ENCODE assay signal across 18 cellular contexts in genomic region chr15:77327844-77328529, GRCh38.
A peak's percentile ranks its signal among the peaks of the same experiment; 100 is the strongest.
DNase-seq lines count a peak whose midpoint lies in the region; ATAC-seq, FAIRE-seq and TF ChIP-seq lines count a peak whose summit lies in the region.
"Had no signal": no experiment of that assay in that cellular context is flagged by ENCODE, and none has a peak within 500 bp of the region (broad histone marks: within the 10 kb centered on the region; RNA-seq: fewer than 3 reads in every experiment).

No MANE protein-coding gene starts in this region.

- H4K20me1 ChIP-seq in GM23248 (ENCODE audit: insufficient read depth): peaks cover 9% of the 10 kb centered on the region; the same call in 1 of the 2 replicates
- H4K20me1 ChIP-seq: BLaER1 had no signal

- TF ChIP-seq RAD21 in A549 (conservative IDR thresholded peaks at IDR 0.05 in 1 of 2, IDR thresholded peaks at IDR 0.05 in 1 of 2): no peak

- peaks cover 7% of the 10 kb centered on the region; the same call in 2 of the 3 replicates for H3K4me1 ChIP-seq in A549
- H3K4me1 ChIP-seq in GM23248 (ENCODE audit: insufficient read depth): peaks cover 35% of the 10 kb centered on the region
- H3K4me1 ChIP-seq: BLaER1, Caco-2 had no signal

- no peak for TF ChIP-seq POLR2A in A549 (IDR thresholded peaks at IDR 0.05; ENCODE audit: low read length)

- H3K79me2 ChIP-seq in GM23248 (ENCODE audit: insufficient read depth): peaks cover 94% of the 10 kb centered on the region

- no peaks in the 10 kb centered on the region for H3K27me3 ChIP-seq in GM23248 (replicated peaks; ENCODE audit: insufficient read depth)
- no peaks in the 10 kb centered on the region for H3K27me3 ChIP-seq in MG63
- H3K27me3 ChIP-seq: BLaER1 had no signal

- FAIRE-seq in A549 (lab: Jason Lieb, UNC): peak; percentile 49
- FAIRE-seq: GM12892, H1 had no signal

- ATAC-seq in A549 (no peak), HG02678 (IDR thresholded peaks at IDR 0.05; ENCODE audit: unreplicated experiment) (no peak)
- ATAC-seq: CD8-positive, alpha-beta T cell had no signal

- H3K27ac Mint-ChIP-seq in glutamatergic neuron (ENCODE audit: unreplicated experiment) (peak overlapping the region; percentile 53), osteocyte (ENCODE audit: unreplicated experiment) (peak overlapping the region; percentile 24)
- H3K27ac Mint-ChIP-seq: B cell; CD4-positive, CD25-positive, alpha-beta regulatory T cell; CD8-positive, alpha-beta T cell had no signal

- peaks cover 1% of the 10 kb centered on the region for H3K9me3 Mint-ChIP-seq in glutamatergic neuron (ENCODE audit: unreplicated experiment)
- peaks cover 4% of the 10 kb centered on the region for H3K9me3 Mint-ChIP-seq in osteocyte (ENCODE audit: unreplicated experiment)

- TF ChIP-seq EP300 in A549 (IDR thresholded peaks at IDR 0.05): no peak

- H3K9ac ChIP-seq in GM23248: no peak overlapping the region
- H3K9ac ChIP-seq: BLaER1 had no signal

- H3K4me1 Mint-ChIP-seq in glutamatergic neuron (ENCODE audit: low read depth, unreplicated experiment) (peaks cover 9% of the 10 kb centered on the region), osteocyte (ENCODE audit: unreplicated experiment) (peaks cover 45% of the 10 kb centered on the region)
- H3K4me1 Mint-ChIP-seq: CD4-positive, CD25-positive, alpha-beta regulatory T cell had no signal

- H3K9me3 ChIP-seq in A549 (no peaks in the 10 kb centered on the region; the same call in 2 of the 3 replicates), GM23248 (ENCODE audit: low read depth) (no peaks in the 10 kb centered on the region), MG63 (no peaks in the 10 kb centered on the region)
- H3K9me3 ChIP-seq: BLaER1, Caco-2 had no signal

- in situ Hi-C loops in GM23248 (cut with MboI): no loop called here

- no peaks in the 10 kb centered on the region for H3K9me2 ChIP-seq in GM23248 (ENCODE audit: insufficient read depth)

- 85% methylated on average over 3 of the region's 3 CpGs for WGBS in A549 (ENCODE audit: missing lambda C conversion rate)
- WGBS in GM23248 (ENCODE audit: low coverage in 1 of 2, low lambda C conversion rate in 2 of 2, missing lambda C conversion rate in 2 of 2), 2 experiments: 59 to 64% methylated on average over 3 of the region's 3 CpGs

- H3K27me3 Mint-ChIP-seq in glutamatergic neuron (ENCODE audit: unreplicated experiment) (no peaks in the 10 kb centered on the region), osteocyte (ENCODE audit: unreplicated experiment) (no peaks in the 10 kb centered on the region)
- H3K27me3 Mint-ChIP-seq: B cell; CD4-positive, CD25-positive, alpha-beta regulatory T cell had no signal

- H3K27ac ChIP-seq in A549 (no peak overlapping the region), GM23248 (no peak overlapping the region)
- H3K27ac ChIP-seq: BLaER1, C4-2B had no signal

- peaks cover 22% of the 10 kb centered on the region; the same call in 1 of the 2 replicates for H3F3A ChIP-seq in GM23248 (ENCODE audit: insufficient read depth)

- H3K36me3 ChIP-seq in GM23248 (ENCODE audit: low read depth): no peaks in the 10 kb centered on the region
- H3K36me3 ChIP-seq in MG63: no peaks in the 10 kb centered on the region; the same call in 1 of the 2 replicates
- H3K36me3 ChIP-seq: BLaER1 had no signal

- TF ChIP-seq CTCF in A549 (IDR thresholded peaks at IDR 0.05) (no peak), glutamatergic neuron (IDR thresholded peaks at IDR 0.05; ENCODE audit: partially characterized antibody, unreplicated experiment) (no peak), osteocyte (IDR thresholded peaks at IDR 0.05) (no peak)

- CTCF ChIA-PET in A549 (lab: Yijun Ruan, JAX): interaction anchor here (1.1 kb wide), 1 partner anchor 11 kb away, joined by 3 read pairs; no protein-coding TSS in a partner anchor

- H3K4me3 ChIP-seq in A549 (no peak overlapping the region), GM23248 (no peak overlapping the region), MG63 (no peak overlapping the region)
- H3K4me3 ChIP-seq: BLaER1 had no signal

- H3K4me2 ChIP-seq in A549 (no peak overlapping the region), GM23248 (ENCODE audit: unreplicated experiment) (peak overlapping the region; percentile 24)
- H3K4me2 ChIP-seq: BLaER1 had no signal

- POLR2A ChIA-PET in A549 (lab: Yijun Ruan, JAX): no interaction called here

- H3K36me3 Mint-ChIP-seq in glutamatergic neuron (ENCODE audit: unreplicated experiment): no peaks in the 10 kb centered on the region
- H3K36me3 Mint-ChIP-seq in osteocyte (ENCODE audit: unreplicated experiment): no peaks in the 10 kb centered on the region
- H3K36me3 Mint-ChIP-seq: CD4-positive, CD25-positive, alpha-beta regulatory T cell; CD8-positive, alpha-beta T cell had no signal

- H2AFZ ChIP-seq in GM23248: no peak overlapping the region

- DNase-seq in A549 (ENCODE audit: low read depth in 1 of 2, low spot score in 1 of 2) (no peak), GM23248 (no peak), glutamatergic neuron (no peak), osteocyte (ENCODE audit: extremely low spot score, unreplicated experiment) (no peak), MG63 (no peak)
- DNase-seq: Caco-2; CD4-positive, CD25-positive, alpha-beta regulatory T cell; CD8-positive, alpha-beta T cell; DMS153; DND-41; H7; HCEC 1CT had no signal

- H3K4me3 Mint-ChIP-seq in glutamatergic neuron (ENCODE audit: unreplicated experiment) (peak overlapping the region; percentile 68), osteocyte (ENCODE audit: unreplicated experiment) (no peak overlapping the region)
- H3K4me3 Mint-ChIP-seq: B cell; CD4-positive, CD25-positive, alpha-beta regulatory T cell; CD8-positive, alpha-beta T cell had no signal

TF ChIP-seq in A549, 52 proteins besides CTCF, POLR2A, EP300 and RAD21:
- TF ChIP-seq NPAS2 (CRISPR knock-in tag; IDR thresholded peaks at IDR 0.05; ENCODE audit: borderline replicate concordance): no peak
- TF ChIP-seq MAFK (IDR thresholded peaks at IDR 0.05; ENCODE audit: partially characterized antibody): peak; percentile 75
- no peak for TF ChIP-seq HOXA7 (CRISPR knock-in tag; IDR thresholded peaks at IDR 0.05)
